24 cellular contexts compared by ENCODE assay signal in the genomic region with DNA sequence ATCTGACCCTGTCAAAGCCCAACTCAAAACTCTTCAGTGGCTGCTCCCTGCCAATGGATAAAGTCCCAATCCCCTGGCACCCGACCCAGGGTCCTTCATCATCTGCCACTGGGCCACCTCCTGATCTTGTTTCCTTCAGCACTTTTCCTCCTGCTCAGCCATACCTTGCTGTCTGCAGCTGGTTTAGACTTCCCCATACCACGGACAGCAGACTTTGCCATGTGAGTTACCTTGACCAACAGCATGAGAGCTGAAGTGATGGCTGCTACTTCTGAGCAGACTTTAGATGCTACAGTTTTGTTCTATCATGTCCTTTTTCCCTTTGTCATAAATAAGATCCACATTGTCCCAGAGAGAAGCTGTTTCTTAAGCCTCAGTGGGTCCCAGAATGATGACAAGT. TPM values are rescaled to one million over a fixed set of nuclear protein-coding genes. Genes with fewer than 3 reads are reported as not detected.
DNase-seq lines count a peak whose midpoint lies in the region; ATAC-seq and TF ChIP-seq lines count a peak whose summit lies in the region.
"Had no signal": no experiment of that assay in that cellular context is flagged by ENCODE, and none has a peak within 500 bp of the region (broad histone marks: within the 10 kb centered on the region; RNA-seq: fewer than 3 reads in every experiment).

No MANE protein-coding gene starts in this region.

- H4K20me1 ChIP-seq in GM23338 (replicated peaks; ENCODE audit: insufficient read depth) (peaks cover 4% of the 10 kb centered on the region; the same call in 1 of the 2 replicates), neural progenitor cell (ENCODE audit: low read depth) (peaks cover 21% of the 10 kb centered on the region)

- H3K4me1 Mint-ChIP-seq in GM23338 = peaks cover 55% of the 10 kb centered on the region
- H3K4me1 Mint-ChIP-seq in neural progenitor cell = peaks cover 57% of the 10 kb centered on the region
- H3K4me1 Mint-ChIP-seq in immature natural killer cell = peaks cover 12 to 14% of the 10 kb centered on the region in 2 donors

- TF ChIP-seq POLR2A in erythroblast (IDR thresholded peaks at IDR 0.05; ENCODE audit: low read length) = no peak

- H3K79me2 ChIP-seq in GM23338 (replicated peaks; ENCODE audit: insufficient read depth) (peaks cover 66% of the 10 kb centered on the region), neural progenitor cell (ENCODE audit: low read depth) (peaks cover 48% of the 10 kb centered on the region)
- H3K79me2 ChIP-seq: parathyroid adenoma had no signal

- no peak overlapping the region for H3K27ac ChIP-seq in GM23338 (ENCODE audit: low read depth)
- H3K27ac ChIP-seq in neural progenitor cell = no peak overlapping the region
- H3K27ac ChIP-seq: parathyroid adenoma had no signal

- H3K27me3 ChIP-seq in GM23338 (ENCODE audit: insufficient read depth) = peaks cover 19% of the 10 kb centered on the region
- peaks cover 33% of the 10 kb centered on the region for H3K27me3 ChIP-seq in neural progenitor cell
- H3K27me3 ChIP-seq: BE2C had no signal

- H3K27me3 Mint-ChIP-seq in GM23338 (ENCODE audit: insufficient read depth, low read depth, poor library complexity) (peaks cover 12% of the 10 kb centered on the region), neural progenitor cell (ENCODE audit: insufficient read depth, low read depth) (peaks cover 6% of the 10 kb centered on the region), immature natural killer cell (ENCODE audit: low read depth in 3 of 3) (peaks cover 8 to 37% (median 24%) of the 10 kb centered on the region in 3 donors)

- H2AFZ ChIP-seq in GM23338 = no peak overlapping the region
- no peak overlapping the region for H2AFZ ChIP-seq in neural progenitor cell (replicated peaks)
- H2AFZ ChIP-seq: parathyroid adenoma had no signal

- peaks cover 9% of the 10 kb centered on the region; the same call in 2 of the 3 replicates for H3K36me3 Mint-ChIP-seq in GM23338 (ENCODE audit: low read depth)
- peaks cover 6% of the 10 kb centered on the region for H3K36me3 Mint-ChIP-seq in neural progenitor cell
- no peaks in the 10 kb centered on the region for H3K36me3 Mint-ChIP-seq in immature natural killer cell
- H3K36me3 Mint-ChIP-seq: CD8-positive, alpha-beta T cell; natural killer cell treated with Interleukin-12 subunit alpha and Interleukin-12 subunit beta and Interleukin-15 and Interleukin-18, amount 100 ng/mL, for 72 hours had no signal

- H3K4me3 Mint-ChIP-seq in GM23338 = peak overlapping the region; percentile 90; the same call in 2 of the 3 replicates
- peak overlapping the region; percentile 70 for H3K4me3 Mint-ChIP-seq in neural progenitor cell
- no peak overlapping the region for H3K4me3 Mint-ChIP-seq in immature natural killer cell
- H3K4me3 Mint-ChIP-seq: CD8-positive, alpha-beta T cell; IgD-negative memory B cell; natural killer cell treated with Interleukin-12 subunit alpha and Interleukin-12 subunit beta and Interleukin-15 and Interleukin-18, amount 100 ng/mL, for 72 hours; T-helper 1 cell treated with Interleukin-12 subunit alpha and Interleukin-12 subunit beta and Interleukin-4 antibody, amounts not matched to agents 30 μg/mL and 1 μg/mL, for 36 hours had no signal

- H3K9me3 ChIP-seq in neural progenitor cell (ENCODE audit: low read depth) = no peaks in the 10 kb centered on the region
- H3K9me3 ChIP-seq: BE2C had no signal

- ATAC-seq in GM23338 (no peak; the same call in 2 of the 3 replicates), omental fat pad (ENCODE audit: low FRiP score) (no peak), HG03139 (IDR thresholded peaks at IDR 0.05; ENCODE audit: unreplicated experiment) (no peak)
- ATAC-seq: activated CD4-positive, CD25-positive, alpha-beta regulatory T cell treated with anti-CD3 and anti-CD28 coated beads, Interleukin-2, amount 50 U/mL, for 24 hours; CD8-positive, alpha-beta T cell; natural killer cell treated with Interleukin-12 subunit alpha and Interleukin-12 subunit beta and Interleukin-15 and Interleukin-18, amount 100 ng/mL, for 72 hours; right cardiac atrium; stimulated activated naive CD8-positive, alpha-beta T cell treated with anti-CD3 and anti-CD28 coated beads, Interleukin-15, Interleukin-2, amounts not matched to agents 100 U/mL and 50 U/mL, for 24 hours had no signal

- peaks cover 34% of the 10 kb centered on the region for H3K4me1 ChIP-seq in GM23338 (ENCODE audit: insufficient read depth)
- peaks cover 24% of the 10 kb centered on the region for H3K4me1 ChIP-seq in neural progenitor cell
- H3K4me1 ChIP-seq: parathyroid adenoma had no signal

- H3K9me3 Mint-ChIP-seq in GM23338 = no peaks in the 10 kb centered on the region; the same call in 2 of the 3 replicates
- H3K9me3 Mint-ChIP-seq in neural progenitor cell = no peaks in the 10 kb centered on the region
- peaks cover 0 to 3% (median 0%) of the 10 kb centered on the region in 6 donors for H3K9me3 Mint-ChIP-seq in immature natural killer cell
- H3K9me3 Mint-ChIP-seq: CD8-positive, alpha-beta T cell; IgD-negative memory B cell; natural killer cell treated with Interleukin-12 subunit alpha and Interleukin-12 subunit beta and Interleukin-15 and Interleukin-18, amount 100 ng/mL, for 72 hours; T-helper 1 cell treated with Interleukin-12 subunit alpha and Interleukin-12 subunit beta and Interleukin-4 antibody, amounts not matched to agents 30 μg/mL and 1 μg/mL, for 36 hours had no signal

- H3K36me3 ChIP-seq in GM23338 (ENCODE audit: insufficient read depth) = no peaks in the 10 kb centered on the region
- no peaks in the 10 kb centered on the region for H3K36me3 ChIP-seq in neural progenitor cell
- H3K36me3 ChIP-seq: BE2C had no signal

- no peak overlapping the region for H3K9ac ChIP-seq in neural progenitor cell
- H3K9ac ChIP-seq: parathyroid adenoma had no signal

- DNase-seq in GM23338 (ENCODE audit: low spot score) = no peak
- peak; percentile 17 for DNase-seq in NCI-H69 (lab: John Stamatoyannopoulos, UW)
- peak; percentile 21 to 34 for DNase-seq in erythroblast (lab: John Stamatoyannopoulos, UW)
- DNase-seq in neural progenitor cell (ENCODE audit: low spot score) = no peak
- DNase-seq in omental fat pad (ENCODE audit: low spot score) = no peak
- DNase-seq in immature natural killer cell = no peak
- DNase-seq: activated CD4-positive, alpha-beta T cell treated with anti-CD3 and anti-CD28 coated beads, Interleukin-2, amount 50 U/mL, for 4 hours; activated T-cell treated with anti-CD3 and anti-CD28 coated beads, Interleukin-2, amount 50 U/mL, for 48 hours; BE2C; CD8-positive, alpha-beta T cell; cortex of kidney; effector memory CD4-positive, alpha-beta T cell; NCI-H1048; NCI-H446; stimulated activated CD4-positive, alpha-beta T cell treated with anti-CD3 and anti-CD28 coated beads, Interleukin-1b, Interleukin-23, amount 100 ng/mL, for 48 hours; stimulated activated naive CD8-positive, alpha-beta T cell treated with anti-CD3 and anti-CD28 coated beads, Interleukin-15, Interleukin-2, amounts not matched to agents 100 U/mL and 50 U/mL, for 24 hours had no signal

- TF ChIP-seq CTCF in GM23338 (conservative IDR thresholded peaks at IDR 0.05; ENCODE audit: low read depth in 2 of 2) (no peak), neural progenitor cell (IDR thresholded peaks at IDR 0.05) (no peak), omental fat pad (IDR thresholded peaks at IDR 0.05) (no peak)

- no peak overlapping the region for H3K27ac Mint-ChIP-seq in GM23338
- H3K27ac Mint-ChIP-seq in neural progenitor cell = no peak overlapping the region
- no peak overlapping the region for H3K27ac Mint-ChIP-seq in immature natural killer cell
- H3K27ac Mint-ChIP-seq: CD8-positive, alpha-beta T cell; IgD-negative memory B cell; natural killer cell treated with Interleukin-12 subunit alpha and Interleukin-12 subunit beta and Interleukin-15 and Interleukin-18, amount 100 ng/mL, for 72 hours; T-helper 1 cell treated with Interleukin-12 subunit alpha and Interleukin-12 subunit beta and Interleukin-4 antibody, amounts not matched to agents 30 μg/mL and 1 μg/mL, for 36 hours had no signal

- peak overlapping the region; percentile 83 for H3K4me2 ChIP-seq in GM23338
- peak overlapping the region; percentile 90 for H3K4me2 ChIP-seq in neural progenitor cell

- no peaks in the 10 kb centered on the region for H3K9me2 ChIP-seq in GM23338 (ENCODE audit: insufficient read depth)

- 0 out of 2 replicates have a peak overlapping the region, but pooled peaks have one; percentile 73 for H3K4me3 ChIP-seq in GM23338
- H3K4me3 ChIP-seq in neural progenitor cell = no peak overlapping the region
- H3K4me3 ChIP-seq: lung had no signal

- H3F3A ChIP-seq in GM23338 (replicated peaks; ENCODE audit: low read depth) (no peaks in the 10 kb centered on the region), neural progenitor cell (ENCODE audit: low read depth) (peaks cover 21% of the 10 kb centered on the region)

TF ChIP-seq in GM23338, 12 proteins besides CTCF, POLR2A, EP300 and RAD21 (continues in another document):
- no peak for TF ChIP-seq JUNB (IDR thresholded peaks at IDR 0.05; ENCODE audit: unreplicated experiment)
- TF ChIP-seq EZH2 (IDR thresholded peaks at IDR 0.05; ENCODE audit: low read depth, unreplicated experiment) = no peak
- TF ChIP-seq ZNF331 (CRISPR knock-in tag; IDR thresholded peaks at IDR 0.05; ENCODE audit: low read depth) = no peak

RNA-seq across cellular contexts. Expression of a gene that starts 33.3 kb away (rescaled TPM):
- 65.4 and 71.0 TPM in 2 replicates for total RNA-seq in GM23338 (2014; rRNA removed; shearing (Covaris generic))
- 8.2 and 9.5 TPM in 2 replicates for polyA plus RNA-seq in GM23338 (2016; fragmentation: Nextera tagmentation; extraction: Ambion mirVana)
- 25.0 and 31.1 TPM in 2 replicates for total RNA-seq in neural progenitor cell (ENCODE audit: low replicate concordance)
- total RNA-seq in omental fat pad = 10 to 100 TPM in 3 of 4 donors, 1 to 10 TPM in 1; 8.0 to 31.4 (median 18.6) TPM
- under 1 TPM in 1 of 3 donors, not detected in 2; 0.16 TPM for polyA plus RNA-seq in immature natural killer cell
- total RNA-seq: CD8-positive, alpha-beta T cell had no signal

Comparison
In these comparisons a context has a peak if more than half of its experiments do, and no peak if none do; other contexts are left out.
1. DNase-seq: peak in NCI-H69 (single experiment) and erythroblast (2 of 2); none in GM23338 (single experiment), neural progenitor cell (single experiment), omental fat pad (single experiment) and immature natural killer cell (0 of 3).
2. H3K4me3 Mint-ChIP-seq: peak in GM23338 (single experiment) and neural progenitor cell (single experiment); none in immature natural killer cell (0 of 5).